ENCODE assay signal across 18 cellular contexts in genomic region chr11:19365743-19366410, GRCh38.
DNase-seq lines count a peak whose midpoint lies in the region; ATAC-seq, FAIRE-seq and TF ChIP-seq lines count a peak whose summit lies in the region.
"Had no signal": no experiment of that assay in that cellular context is flagged by ENCODE, and none has a peak within 500 bp of the region (broad histone marks: within the 10 kb centered on the region; RNA-seq: fewer than 3 reads in every experiment).

No MANE protein-coding gene starts in this region.

- no TSS peak for BruUV-seq in GM12878 (replicated peaks; lab: Mats Ljungman, UMichigan)

- ATAC-seq in HG02588 (IDR thresholded peaks at IDR 0.05; ENCODE audit: unreplicated experiment), result peak; percentile 46
- ATAC-seq in GM12878, result peak; percentile 82
- ATAC-seq in GM18907 (IDR thresholded peaks at IDR 0.05; ENCODE audit: unreplicated experiment), result no peak

- WGBS in GM12878 (ENCODE audit: insufficient coverage, insufficient replicate concordance, low lambda C conversion rate, missing lambda C conversion rate), result 31% methylated on average over 1 of the region's 1 CpG

- SMC1A ChIA-PET in GM12878 (lab: Charles Lee; ENCODE audit: uncharacterized antibody, unreplicated experiment), result interaction anchor here (1.1 to 1.9 kb wide), 8 partner anchors 9 to 191 kb away, joined by 3 to 7 read pairs (median 4); no protein-coding TSS in a partner anchor

- H3K27ac ChIP-seq in GM12878 (ENCODE audit: control insufficient read depth, insufficient read depth), result no peak overlapping the region

- no peak overlapping the region for H2AFZ ChIP-seq in GM12878 (ENCODE audit: control insufficient read depth, low read depth, low read length)

- no peak for TF ChIP-seq EP300 in GM12878 (IDR thresholded peaks at IDR 0.05; ENCODE audit: borderline replicate concordance in 1 of 2, control insufficient read depth in 1 of 2, low read depth in 2 of 2, low read length in 2 of 2)

- H3K4me2 ChIP-seq in GM12878 (ENCODE audit: control insufficient read depth, insufficient read depth) (no peak overlapping the region), skeletal muscle satellite cell (ENCODE audit: low read length) (peak overlapping the region; percentile 59)

- no peak for FAIRE-seq in GM12878 (lab: Jason Lieb, UNC)
- FAIRE-seq: HTR-8/SVneo, keratinocyte, urothelium cell line had no signal

- H3K79me2 ChIP-seq in GM12878 (ENCODE audit: control insufficient read depth, insufficient read depth, low read length), result no peaks in the 10 kb centered on the region

- TF ChIP-seq CTCF in GM12878 (IDR thresholded peaks at IDR 0.05 in 2 of 3, conservative IDR thresholded peaks at IDR 0.05 in 1 of 3; ENCODE audit: control insufficient read depth in 2 of 3, extremely low read depth in 1 of 3, insufficient read depth in 1 of 3, low read depth in 3 of 3, low read length in 3 of 3), result no peak

- no peaks in the 10 kb centered on the region for H4K20me1 ChIP-seq in GM12878 (ENCODE audit: control insufficient read depth, insufficient read depth)

- H3K36me3 ChIP-seq in GM12878 (ENCODE audit: control insufficient read depth in 2 of 2, insufficient read depth in 2 of 2, low read length in 1 of 2) (no peaks in the 10 kb centered on the region), skeletal muscle satellite cell (ENCODE audit: insufficient read depth, low read length) (no peaks in the 10 kb centered on the region)
- H3K36me3 ChIP-seq: HAP-1 had no signal

- intact Hi-C loops in GM12878 (cut with micrococcal nuclease; ENCODE audit: unreplicated experiment), result no loop called here

- peaks cover 12% of the 10 kb centered on the region; the same call in 1 of the 2 replicates for H3K4me1 ChIP-seq in GM12878 (ENCODE audit: control insufficient read depth, insufficient read depth, low read length)
- peaks cover 74% of the 10 kb centered on the region for H3K4me1 ChIP-seq in skeletal muscle satellite cell (ENCODE audit: control insufficient read depth, insufficient read depth, low read length)
- H3K4me1 ChIP-seq: HAP-1 had no signal

- in situ Hi-C loops in GM12878 (cut with MboI), result no loop called here

- no peak for TF ChIP-seq RAD21 in GM12878 (IDR thresholded peaks at IDR 0.05; ENCODE audit: insufficient read depth, low read depth, low read length)

- H3K4me3 ChIP-seq in GM12878 (no peak overlapping the region), skeletal muscle satellite cell (ENCODE audit: low read length) (peak overlapping the region; percentile 29)
- H3K4me3 ChIP-seq: HAP-1 had no signal

- TF ChIP-seq POLR2A in GM12878 (IDR thresholded peaks at IDR 0.05; ENCODE audit: low read depth, low read length), result no peak

- no peaks in the 10 kb centered on the region; the same call in 2 of the 3 replicates for H3K9me3 ChIP-seq in GM12878 (replicated peaks; ENCODE audit: control insufficient read depth, insufficient read depth, low read length)
- no peaks in the 10 kb centered on the region for H3K9me3 ChIP-seq in skeletal muscle satellite cell (replicated peaks; ENCODE audit: low read length)
- H3K9me3 ChIP-seq: HAP-1 had no signal

- POLR2A ChIA-PET in GM12878 (lab: Charles Lee), result interaction anchor here (0.9 kb wide), 1 partner anchor 66 kb away, joined by 3 read pairs; no protein-coding TSS in a partner anchor

- DNase-seq in DMS53 treated with DMSO at 0.1 percent for 48 hours (lab: John Stamatoyannopoulos, UW; ENCODE audit: unreplicated experiment) (peak; percentile 76), GM12878 (ENCODE audit: low read depth, low spot score) (no peak), AG08395 (ENCODE audit: low spot score) (no peak), NCI-H2029 treated with DMSO at 0.1 percent for 48 hours (lab: John Stamatoyannopoulos, UW) (no peak), SKM-1 treated with dmso at 0.1 percent for 144 hours (lab: John Stamatoyannopoulos, UW; ENCODE audit: unreplicated experiment) (no peak)
- DNase-seq: activated CD4-positive, alpha-beta T cell treated with anti-CD3 and anti-CD28 coated beads, Interleukin-2, amount 10 ng/mL, durations not matched to agents 7 days and 5 days; activated T-cell treated with anti-CD3 and anti-CD28 coated beads, Interleukin-2, amount 50 U/mL, for 48 hours; anterior cingulate cortex; stimulated activated CD4-positive, alpha-beta T cell treated with anti-CD3 and anti-CD28 coated beads, Interleukin-1b, Interleukin-23, amount 100 ng/mL, for 48 hours; stimulated activated CD8-positive, alpha-beta memory T cell treated with anti-CD3 and anti-CD28 coated beads, Interleukin-4, amount 100 ng/mL, for 48 hours; T-helper 2 cell had no signal

- H3K9ac ChIP-seq in GM12878 (ENCODE audit: control insufficient read depth, insufficient read depth, low read length) (no peak overlapping the region), skeletal muscle satellite cell (ENCODE audit: low read depth, low read length) (peak overlapping the region; percentile 73)

- CTCF ChIA-PET in GM12878 (lab: Yijun Ruan, JAX), result interaction anchor here (1.6 to 2.0 kb wide), 2 partner anchors 39 to 538 kb away, joined by 4 to 7 read pairs; no protein-coding TSS in a partner anchor

- H3K27me3 ChIP-seq in GM12878 (replicated peaks in 1 of 2; ENCODE audit: control insufficient read depth in 2 of 2, insufficient read depth in 2 of 2, low read length in 1 of 2) (no peaks in the 10 kb centered on the region), skeletal muscle satellite cell (ENCODE audit: control insufficient read depth, insufficient read depth, low read length) (no peaks in the 10 kb centered on the region)

- RAD21 ChIA-PET in GM12878 (lab: Charles Lee; ENCODE audit: unreplicated experiment), result interaction anchor here (1.2 to 1.3 kb wide), 2 partner anchors 28 to 90 kb away, joined by 3 to 4 read pairs; no protein-coding TSS in a partner anchor

TF ChIP-seq in GM12878, 131 proteins besides CTCF, POLR2A, EP300 and RAD21:
- TF ChIP-seq MXI1 (IDR thresholded peaks at IDR 0.05; ENCODE audit: low read depth, low read length) (no peak), ZNF217 (IDR thresholded peaks at IDR 0.05) (no peak), NR2F1 (conservative IDR thresholded peaks at IDR 0.05) (peak; percentile 83), IKZF1 (conservative IDR thresholded peaks at IDR 0.05) (no peak), CHD4 (IDR thresholded peaks at IDR 0.05) (no peak), SRF (IDR thresholded peaks at IDR 0.05; ENCODE audit: low read depth in 2 of 2, low read length in 2 of 2) (no peak)
